In genomic region chr16:58629681-58630640, GRCh38 we compare ENCODE assay signal across 8 cellular contexts. TPM values are rescaled to one million over a fixed set of nuclear protein-coding genes. Genes with fewer than 3 reads are reported as not detected.
DNase-seq lines count a peak whose midpoint lies in the region; TF ChIP-seq lines count a peak whose summit lies in the region.

CNOT1 (minus strand) TSS chr16:58629826; CDS start chr16:58599337, 30,489 bp downstream.

- POLR2A ChIA-PET in activated CD8-positive, alpha-beta memory T cell treated with anti-CD3 and anti-CD28 coated beads for 36 hours (lab: Charles Lee), result interaction anchor here (0.8 to 1.9 kb wide), 2 partner anchors 55 to 113 kb away, joined by 4 to 8 read pairs; partner anchors contain the start of gene SLC38A7

- H3K27ac ChIP-seq in effector memory CD4-positive, alpha-beta T cell (ENCODE audit: insufficient read depth, low read length, poor library complexity, severe bottlenecking), result peak within 1 kb of the TSS; percentile 99

- H3K27me3 ChIP-seq in effector memory CD4-positive, alpha-beta T cell (replicated peaks; ENCODE audit: control insufficient read depth, insufficient read depth, low read length, poor library complexity, severe bottlenecking), result no peaks in the 10 kb centered on the region

- no peak for TF ChIP-seq CTCF in GM20000 (IDR thresholded peaks at IDR 0.05; ENCODE audit: extremely low read depth, missing control alignments)

- DNase-seq in CMK (ENCODE audit: low read depth) (peak; percentile 91), GM20000 (ENCODE audit: low spot score) (peak; percentile 90), HT-29 (ENCODE audit: low spot score) (peak; percentile 98), NOMO-1 (lab: John Stamatoyannopoulos, UW; ENCODE audit: unreplicated experiment in 2 of 2) (peak; percentile 97 to 99), lung microvascular endothelial cell (ENCODE audit: low read depth in 2 of 2) (peak; percentile 99 to 100)
- peak; percentile 96 to 99 (median 97) for DNase-seq in effector memory CD4-positive, alpha-beta T cell
- DNase-seq in stimulated activated CD4-positive, alpha-beta T cell treated with anti-CD3 and anti-CD28 coated beads, TNF-alpha, amount 100 ng/mL, for 48 hours (ENCODE audit: low read depth in 3 of 3), result peak; percentile 88 to 98 (median 94)

- H3K9me3 ChIP-seq in effector memory CD4-positive, alpha-beta T cell (ENCODE audit: control insufficient read depth, low read length), result no peaks in the 10 kb centered on the region

- peak within 1 kb of the TSS; percentile 100 for H3K4me3 ChIP-seq in effector memory CD4-positive, alpha-beta T cell (ENCODE audit: insufficient read depth, low read depth, low read length, poor library complexity, severe bottlenecking)

- H3K4me1 ChIP-seq in effector memory CD4-positive, alpha-beta T cell (ENCODE audit: control insufficient read depth, insufficient read depth, low read length, poor library complexity, severe bottlenecking), result peaks cover 15% of the 10 kb centered on the region

- CTCF ChIA-PET in activated CD8-positive, alpha-beta memory T cell treated with anti-CD3 and anti-CD28 coated beads for 36 hours (lab: Charles Lee), result interaction anchor here (1.0 kb wide), 1 partner anchor 54 kb away, joined by 4 read pairs; the partner anchor contains the start of gene SLC38A7

- peaks cover 4% of the 10 kb centered on the region for H3K36me3 ChIP-seq in effector memory CD4-positive, alpha-beta T cell (ENCODE audit: control insufficient read depth, insufficient read depth, low read length)

RNA-seq across cellular contexts. Expression of gene CNOT1, which starts in this region (rescaled TPM):
- 156 and 170 TPM in 2 replicates for total RNA-seq in HT-29 (2014; rRNA removed; shearing (Covaris generic))
- 100 to 1,000 TPM; 316 to 334 TPM for total RNA-seq in activated CD8-positive, alpha-beta memory T cell treated with anti-CD3 and anti-CD28 coated beads for 36 hours
- 96.4 and 104 TPM in 2 replicates for total RNA-seq in lung microvascular endothelial cell

Comparison
In these comparisons a context has a peak if more than half of its experiments do, and no peak if none do; other contexts are left out.
1. Peak in every context shown above with its lines: DNase-seq, H3K4me3 ChIP-seq and H3K27ac ChIP-seq.